In the genomic region with DNA sequence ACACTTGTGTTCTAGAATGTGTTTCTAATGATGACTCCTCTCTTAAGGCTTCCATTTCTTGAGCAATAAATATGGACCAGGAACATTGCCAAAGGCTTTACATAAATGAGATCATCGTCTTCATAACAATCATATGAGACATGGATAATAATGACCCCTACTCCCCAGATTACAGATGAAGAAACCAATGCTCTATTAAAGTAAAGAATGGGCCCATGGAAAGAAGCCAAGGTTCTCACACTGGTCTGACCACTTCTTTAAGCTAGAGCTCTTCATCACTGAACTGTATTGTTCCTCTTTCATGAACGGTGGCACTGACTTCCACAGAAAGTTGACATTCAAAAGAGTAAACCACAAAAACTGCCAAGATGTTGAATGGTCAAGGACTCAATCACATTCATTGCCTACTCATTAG, we compare ENCODE assay signal across 1 cellular context.
A peak's percentile ranks its signal among the peaks of the same experiment; 100 is the strongest.
TF ChIP-seq lines count a peak whose summit lies in the region.

No MANE protein-coding gene starts in this region.

TF ChIP-seq in K562, 482 proteins besides CTCF, POLR2A, EP300 and RAD21 (continued from another document):
- TF ChIP-seq, protein P1, sequence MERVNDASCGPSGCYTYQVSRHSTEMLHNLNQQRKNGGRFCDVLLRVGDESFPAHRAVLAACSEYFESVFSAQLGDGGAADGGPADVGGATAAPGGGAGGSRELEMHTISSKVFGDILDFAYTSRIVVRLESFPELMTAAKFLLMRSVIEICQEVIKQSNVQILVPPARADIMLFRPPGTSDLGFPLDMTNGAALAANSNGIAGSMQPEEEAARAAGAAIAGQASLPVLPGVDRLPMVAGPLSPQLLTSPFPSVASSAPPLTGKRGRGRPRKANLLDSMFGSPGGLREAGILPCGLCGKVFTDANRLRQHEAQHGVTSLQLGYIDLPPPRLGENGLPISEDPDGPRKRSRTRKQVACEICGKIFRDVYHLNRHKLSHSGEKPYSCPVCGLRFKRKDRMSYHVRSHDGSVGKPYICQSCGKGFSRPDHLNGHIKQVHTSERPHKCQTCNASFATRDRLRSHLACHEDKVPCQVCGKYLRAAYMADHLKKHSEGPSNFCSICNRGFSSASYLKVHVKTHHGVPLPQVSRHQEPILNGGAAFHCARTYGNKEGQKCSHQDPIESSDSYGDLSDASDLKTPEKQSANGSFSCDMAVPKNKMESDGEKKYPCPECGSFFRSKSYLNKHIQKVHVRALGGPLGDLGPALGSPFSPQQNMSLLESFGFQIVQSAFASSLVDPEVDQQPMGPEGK (CRISPR knock-in tag; IDR thresholded peaks at IDR 0.05; ENCODE audit: borderline replicate concordance), result no peak
- no peak for TF ChIP-seq TGIF2 (CRISPR knock-in tag; IDR thresholded peaks at IDR 0.05)
- no peak for TF ChIP-seq HBP1 (CRISPR knock-in tag; IDR thresholded peaks at IDR 0.05)
- no peak for TF ChIP-seq IFI16 (CRISPR knock-in tag; IDR thresholded peaks at IDR 0.05)
- TF ChIP-seq ATF3 (IDR thresholded peaks at IDR 0.05), result peak; percentile 57
- TF ChIP-seq ATF3 (CRISPR knock-in tag; conservative IDR thresholded peaks at IDR 0.05), result no peak
- no peak for TF ChIP-seq DIDO1 (tag; IDR thresholded peaks at IDR 0.05; ENCODE audit: low read depth)
